ENCODE assay signal across 13 cellular contexts in the genomic region with DNA sequence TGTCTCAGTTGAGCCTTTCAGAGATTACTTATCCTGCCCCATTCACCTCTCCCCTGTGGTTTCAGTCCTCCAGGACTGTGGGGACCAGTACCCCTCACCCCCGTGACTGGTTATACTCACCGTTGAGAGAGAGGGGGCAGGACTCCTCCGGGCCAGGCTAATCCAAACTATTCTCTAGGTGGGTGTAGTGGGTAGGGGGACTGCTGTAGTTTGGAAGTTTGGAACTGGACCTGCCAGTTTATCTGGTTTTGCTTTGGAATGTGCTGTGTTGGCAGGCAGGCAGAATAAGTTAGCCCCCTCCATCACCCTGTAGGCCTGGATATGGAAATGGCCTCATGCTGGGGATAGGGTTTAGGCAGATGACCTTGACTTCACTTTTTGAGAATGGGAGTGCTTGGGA. TPM values are rescaled to one million over a fixed set of nuclear protein-coding genes. Genes with fewer than 3 reads are reported as not detected.
A peak's percentile ranks its signal among the peaks of the same experiment; 100 is the strongest.
DNase-seq lines count a peak whose midpoint lies in the region; ATAC-seq and TF ChIP-seq lines count a peak whose summit lies in the region.
"Had no signal": no experiment of that assay in that cellular context is flagged by ENCODE, and none has a peak within 500 bp of the region (broad histone marks: within the 10 kb centered on the region; RNA-seq: fewer than 3 reads in every experiment).

No MANE protein-coding gene starts in this region.

- H3F3A ChIP-seq in SK-N-SH (replicated peaks; ENCODE audit: insufficient read depth): peaks cover 61% of the 10 kb centered on the region

- TF ChIP-seq RAD21 in SK-N-SH (IDR thresholded peaks at IDR 0.05; ENCODE audit: low read length): no peak

- H3K9me2 ChIP-seq in SK-N-SH: no peaks in the 10 kb centered on the region

- no peak for ATAC-seq in SK-N-SH treated with all-trans-retinoic acid at 6 μM for 48 hours
- peak; percentile 5 for ATAC-seq in left lung
- peak; percentile 43 for ATAC-seq in upper lobe of right lung
- ATAC-seq in GM18873 (IDR thresholded peaks at IDR 0.05; ENCODE audit: low FRiP score, unreplicated experiment): no peak
- ATAC-seq in left ventricle myocardium superior: no peak
- ATAC-seq: activated CD4-positive, CD25-positive, alpha-beta regulatory T cell treated with anti-CD3 and anti-CD28 coated beads, Interleukin-2, amount 50 U/mL, for 24 hours; T-helper 17 cell had no signal

- H3K9me3 ChIP-seq in SK-N-SH (no peaks in the 10 kb centered on the region), left lung (no peaks in the 10 kb centered on the region), upper lobe of right lung (no peaks in the 10 kb centered on the region)

- CTCF ChIA-PET in SK-N-SH (lab: Yijun Ruan, JAX): no interaction called here

- H2AFZ ChIP-seq in SK-N-SH (ENCODE audit: low read depth): no peak overlapping the region

- H3K4me2 ChIP-seq in SK-N-SH: peak overlapping the region; percentile 73; the same call in 1 of the 2 replicates

- POLR2A ChIA-PET in SK-N-SH (lab: Yijun Ruan, JAX): no interaction called here

- H4K20me1 ChIP-seq in SK-N-SH (ENCODE audit: insufficient read depth): no peaks in the 10 kb centered on the region

- intact Hi-C loops in left lung (cut with DNase I): loop anchor here in 1 of 2 donors (10.0 kb wide), 1 partner anchor 117 kb away; no protein-coding TSS in a partner anchor
- intact Hi-C loops in upper lobe of right lung (cut with DNase I): no loop called here
- intact Hi-C loops in left ventricle myocardium superior (cut with micrococcal nuclease): loop anchor here (10.0 kb wide), 1 partner anchor 207 kb away; no protein-coding TSS in a partner anchor

- H3K27ac ChIP-seq in SK-N-SH (ENCODE audit: low read depth in 2 of 2, low read length in 1 of 2) (peak overlapping the region in 1 of 2 experiments; percentile 100; a peak in 2 of 4 replicates), epithelial cell of prostate (peak overlapping the region; percentile 69), left lung (no peak overlapping the region), upper lobe of right lung (no peak overlapping the region)

- no peak for TF ChIP-seq EP300 in SK-N-SH (IDR thresholded peaks at IDR 0.05; ENCODE audit: borderline replicate concordance in 1 of 2, low read depth in 1 of 2, low read length in 1 of 2)

- H3K4me1 ChIP-seq in SK-N-SH (ENCODE audit: control insufficient read depth in 1 of 2, insufficient read depth in 2 of 2, low read depth in 1 of 2, low read length in 1 of 2): peaks cover 62 to 84% of the 10 kb centered on the region in 2 experiments
- H3K4me1 ChIP-seq in left lung: peaks cover 11 to 26% of the 10 kb centered on the region in 2 donors
- H3K4me1 ChIP-seq in upper lobe of right lung: peaks cover 28% of the 10 kb centered on the region

- H3K9ac ChIP-seq in SK-N-SH: no peak overlapping the region

- H3K79me2 ChIP-seq in SK-N-SH (ENCODE audit: insufficient read depth): peaks cover 99% of the 10 kb centered on the region

- H3K27me3 ChIP-seq in SK-N-SH (ENCODE audit: insufficient read depth) (no peaks in the 10 kb centered on the region), left lung (peaks cover 0 to 4% of the 10 kb centered on the region in 2 donors), upper lobe of right lung (no peaks in the 10 kb centered on the region)

- H3K4me3 ChIP-seq in SK-N-SH (ENCODE audit: low read depth in 2 of 2, low read length in 1 of 2): no peak overlapping the region
- no peak overlapping the region for H3K4me3 ChIP-seq in left lung
- no peak overlapping the region for H3K4me3 ChIP-seq in upper lobe of right lung

- H3K36me3 ChIP-seq in SK-N-SH (replicated peaks in 1 of 2; ENCODE audit: control insufficient read depth in 1 of 2, insufficient read depth in 2 of 2, low read length in 1 of 2) (peaks cover 0 to 3% of the 10 kb centered on the region in 2 experiments), left lung (no peaks in the 10 kb centered on the region), upper lobe of right lung (no peaks in the 10 kb centered on the region)

- TF ChIP-seq CTCF in SK-N-SH (IDR thresholded peaks at IDR 0.05): no peak
- TF ChIP-seq CTCF in left lung (IDR thresholded peaks at IDR 0.05): no peak
- no peak for TF ChIP-seq CTCF in upper lobe of right lung (IDR thresholded peaks at IDR 0.05)

- DNase-seq in SK-N-SH: no peak
- no peak for DNase-seq in epithelial cell of prostate (ENCODE audit: low read depth, low spot score)
- DNase-seq in left lung: no peak
- no peak for DNase-seq in upper lobe of right lung
- DNase-seq in DMS79 (lab: John Stamatoyannopoulos, UW): no peak
- DNase-seq in left ventricle myocardium superior: no peak
- DNase-seq: activated naive CD4-positive, alpha-beta T cell; CD4-positive, CD25-positive, alpha-beta regulatory T cell; NCI-H1694 treated with DMSO at 0.1 percent for 48 hours; T-helper 17 cell had no signal

- 100% methylated on average over 3 of the region's 3 CpGs for WGBS in SK-N-SH (ENCODE audit: low lambda C conversion rate)

TF ChIP-seq in SK-N-SH, 30 proteins besides CTCF, POLR2A, EP300 and RAD21:
- no peak for TF ChIP-seq TAF1 (IDR thresholded peaks at IDR 0.05; ENCODE audit: borderline replicate concordance, low read depth, low read length)
- no peak for TF ChIP-seq YY1 (IDR thresholded peaks at IDR 0.05; ENCODE audit: low read depth)
- no peak for TF ChIP-seq MEF2A (IDR thresholded peaks at IDR 0.05; ENCODE audit: borderline replicate concordance, low read depth)

TF ChIP-seq in SK-N-SH treated with all-trans-retinoic acid at 6 μM for 48 hours, 23 proteins besides CTCF, POLR2A, EP300 and RAD21:
- no peak for TF ChIP-seq TOX (CRISPR knock-in tag; IDR thresholded peaks at IDR 0.05; ENCODE audit: borderline replicate concordance)
- TF ChIP-seq ZFP30 (CRISPR knock-in tag; IDR thresholded peaks at IDR 0.05): no peak
- TF ChIP-seq, protein P1, sequence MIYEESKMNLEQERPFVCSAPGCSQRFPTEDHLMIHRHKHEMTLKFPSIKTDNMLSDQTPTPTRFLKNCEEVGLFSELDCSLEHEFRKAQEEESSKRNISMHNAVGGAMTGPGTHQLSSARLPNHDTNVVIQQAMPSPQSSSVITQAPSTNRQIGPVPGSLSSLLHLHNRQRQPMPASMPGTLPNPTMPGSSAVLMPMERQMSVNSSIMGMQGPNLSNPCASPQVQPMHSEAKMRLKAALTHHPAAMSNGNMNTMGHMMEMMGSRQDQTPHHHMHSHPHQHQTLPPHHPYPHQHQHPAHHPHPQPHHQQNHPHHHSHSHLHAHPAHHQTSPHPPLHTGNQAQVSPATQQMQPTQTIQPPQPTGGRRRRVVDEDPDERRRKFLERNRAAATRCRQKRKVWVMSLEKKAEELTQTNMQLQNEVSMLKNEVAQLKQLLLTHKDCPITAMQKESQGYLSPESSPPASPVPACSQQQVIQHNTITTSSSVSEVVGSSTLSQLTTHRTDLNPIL (CRISPR knock-in tag; IDR thresholded peaks at IDR 0.05; ENCODE audit: low read depth): no peak
- no peak for TF ChIP-seq GLIS3 (CRISPR knock-in tag; IDR thresholded peaks at IDR 0.05)

RNA-seq across cellular contexts. Expression of gene TEAD1, which starts 13.5 kb away (rescaled TPM):
- polyA plus RNA-seq in SK-N-SH (2012; rRNA removed): 31.2 and 37.8 TPM in 2 replicates
- polyA plus RNA-seq in SK-N-SH (2012; cell fraction: cytosol; rRNA removed): 31.8 and 33.9 TPM in 2 replicates
- 48.4 and 89.7 TPM in 2 replicates for polyA plus RNA-seq in SK-N-SH (2012; cell fraction: nucleus; rRNA removed)
- 10 to 100 TPM; 58.1 to 87.3 TPM for total RNA-seq in left lung
- 72.3 TPM for total RNA-seq in upper lobe of right lung
- total RNA-seq in left ventricle myocardium superior: 127 TPM
- polyA plus RNA-seq: CD4-positive, CD25-positive, alpha-beta regulatory T cell had no signal

Comparison
In these comparisons a context has a peak if more than half of its experiments do, and no peak if none do; other contexts are left out.
1. ATAC-seq: peak in left lung (single experiment) and upper lobe of right lung (single experiment); none in SK-N-SH treated with all-trans-retinoic acid at 6 μM for 48 hours (single experiment), GM18873 (single experiment) and left ventricle myocardium superior (single experiment).